Comparison of ENCODE assay signal across 28 cellular contexts in the genomic region with DNA sequence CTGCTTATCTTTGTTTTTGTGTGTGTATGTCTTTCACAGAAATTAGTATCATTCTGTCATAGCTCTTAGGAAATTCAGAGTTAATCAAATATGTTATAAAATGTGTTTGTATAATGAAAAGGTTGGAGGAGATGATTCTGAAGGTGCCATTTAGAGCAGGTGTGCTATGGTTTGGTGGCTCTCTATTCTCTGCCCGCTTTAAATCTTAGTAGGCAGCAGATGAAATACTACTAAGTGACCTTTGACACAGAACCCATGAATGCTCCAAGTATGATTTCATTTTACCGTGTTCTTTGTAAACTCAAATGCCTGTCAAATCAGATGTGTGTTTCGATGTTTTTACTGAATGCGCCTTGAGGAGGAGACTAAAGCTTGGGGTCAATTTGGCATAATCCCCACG. TPM values are rescaled to one million over a fixed set of nuclear protein-coding genes. Genes with fewer than 3 reads are reported as not detected.
DNase-seq lines count a peak whose midpoint lies in the region; ATAC-seq, FAIRE-seq and TF ChIP-seq lines count a peak whose summit lies in the region.
"Had no signal": no experiment of that assay in that cellular context is flagged by ENCODE, and none has a peak within 500 bp of the region (broad histone marks: within the 10 kb centered on the region; RNA-seq: fewer than 3 reads in every experiment).

No MANE protein-coding gene starts in this region.

- TF ChIP-seq CTCF in brain (conservative IDR thresholded peaks at IDR 0.05) (no peak), Peyer's patch (IDR thresholded peaks at IDR 0.05) (no peak)

- no peaks in the 10 kb centered on the region for H3K27me3 Mint-ChIP-seq in activated CD8-positive, alpha-beta memory T cell treated with anti-CD3 and anti-CD28 coated beads, Interleukin-2, amount 10 ng/mL, durations not matched to agents 7 days and 5 days
- no peaks in the 10 kb centered on the region for H3K27me3 Mint-ChIP-seq in brain
- H3K27me3 Mint-ChIP-seq: T-helper 17 cell had no signal

- H3K9me3 Mint-ChIP-seq in activated CD8-positive, alpha-beta memory T cell treated with anti-CD3 and anti-CD28 coated beads, Interleukin-2, amount 10 ng/mL, durations not matched to agents 7 days and 5 days (ENCODE audit: low read depth), result no peaks in the 10 kb centered on the region
- H3K9me3 Mint-ChIP-seq in brain, result peaks cover 0 to 3% (median 0%) of the 10 kb centered on the region in 5 experiments
- H3K9me3 Mint-ChIP-seq: CD14-positive monocyte, immature natural killer cell, WTC11 had no signal

- CTCF ChIA-PET in activated CD8-positive, alpha-beta memory T cell treated with anti-CD3 and anti-CD28 coated beads, Interleukin-2, amount 10 ng/mL, durations not matched to agents 7 days and 5 days (lab: Charles Lee), result interaction anchor here (0.7 to 0.9 kb wide), 2 partner anchors 22 to 617 kb away, joined by 3 read pairs; no protein-coding TSS in a partner anchor
- CTCF ChIA-PET in HEK293T (lab: Yijun Ruan, JAX), result no interaction called here

- H3K4me3 Mint-ChIP-seq in activated CD8-positive, alpha-beta memory T cell treated with anti-CD3 and anti-CD28 coated beads, Interleukin-2, amount 10 ng/mL, durations not matched to agents 7 days and 5 days, result no peak overlapping the region
- H3K4me3 Mint-ChIP-seq in brain, result peak overlapping the region in 2 of 5 experiments; percentile 23 to 65
- H3K4me3 Mint-ChIP-seq: CD14-positive monocyte, immature natural killer cell, T-helper 17 cell, WTC11 had no signal

- H3K27me3 ChIP-seq in skeletal muscle satellite cell (ENCODE audit: control insufficient read depth, insufficient read depth, low read length), result no peaks in the 10 kb centered on the region
- no peaks in the 10 kb centered on the region for H3K27me3 ChIP-seq in Peyer's patch
- H3K27me3 ChIP-seq: brain microvascular endothelial cell, heart right ventricle, ovary, SJSA1 had no signal

- no peak overlapping the region for H3K4me3 ChIP-seq in skeletal muscle satellite cell (ENCODE audit: low read length)
- no peak overlapping the region for H3K4me3 ChIP-seq in Peyer's patch
- H3K4me3 ChIP-seq: coronary artery, heart right ventricle, lower lobe of right lung, ovary, SJSA1 had no signal

- H3K4me1 ChIP-seq in skeletal muscle satellite cell (ENCODE audit: control insufficient read depth, insufficient read depth, low read length) (peaks cover 28% of the 10 kb centered on the region), Peyer's patch (no peaks in the 10 kb centered on the region)
- H3K4me1 ChIP-seq: SJSA1 had no signal

- no peak for DNase-seq in activated CD8-positive, alpha-beta memory T cell treated with anti-CD3 and anti-CD28 coated beads, Interleukin-2, amount 10 ng/mL, durations not matched to agents 7 days and 5 days
- DNase-seq in activated CD8-positive, alpha-beta memory T cell treated with anti-CD3 and anti-CD28 coated beads, Interleukin-2, amount 50 U/mL, for 48 hours, result no peak
- DNase-seq in H54 (ENCODE audit: insufficient read length, low spot score) (no peak), Peyer's patch (no peak), HEK293T (ENCODE audit: extremely low spot score) (no peak), RPMI8226 (no peak)
- DNase-seq: activated naive CD4-positive, alpha-beta T cell treated with anti-CD3 and anti-CD28 coated beads, Interleukin-2, amount 50 U/mL, for 16 hours; brain microvascular endothelial cell; DMS153; GDM1; H7; heart right ventricle; immature natural killer cell; IMR-90; lower lobe of right lung; MM.1S; NCI-H774; ovary; stimulated activated CD4-positive, alpha-beta T cell treated with anti-CD3 and anti-CD28 coated beads, Interleukin-2, amount 100 ng/mL, for 24 hours; T-helper 17 cell had no signal

- H3K9me3 ChIP-seq in skeletal muscle satellite cell (replicated peaks; ENCODE audit: low read length) (no peaks in the 10 kb centered on the region), Peyer's patch (no peaks in the 10 kb centered on the region)
- H3K9me3 ChIP-seq: heart right ventricle, lower lobe of right lung, ovary, SJSA1 had no signal

- peak overlapping the region; percentile 7 for H3K4me2 ChIP-seq in skeletal muscle satellite cell (ENCODE audit: low read length)

- peak overlapping the region; percentile 37 for H3K27ac Mint-ChIP-seq in activated CD8-positive, alpha-beta memory T cell treated with anti-CD3 and anti-CD28 coated beads, Interleukin-2, amount 10 ng/mL, durations not matched to agents 7 days and 5 days
- H3K27ac Mint-ChIP-seq in brain, result peak overlapping the region in 4 of 5 experiments; percentile 34 to 71 (median 40)
- H3K27ac Mint-ChIP-seq: CD14-positive monocyte, T-helper 17 cell, WTC11 had no signal

- peaks cover 30% of the 10 kb centered on the region for H3K4me1 Mint-ChIP-seq in activated CD8-positive, alpha-beta memory T cell treated with anti-CD3 and anti-CD28 coated beads, Interleukin-2, amount 10 ng/mL, durations not matched to agents 7 days and 5 days
- peaks cover 40% of the 10 kb centered on the region for H3K4me1 Mint-ChIP-seq in brain

- H3K36me3 ChIP-seq in skeletal muscle satellite cell (ENCODE audit: insufficient read depth, low read length), result peaks cover 2% of the 10 kb centered on the region
- no peaks in the 10 kb centered on the region for H3K36me3 ChIP-seq in Peyer's patch
- H3K36me3 ChIP-seq: brain microvascular endothelial cell, lower lobe of right lung, ovary, SJSA1 had no signal

- POLR2A ChIA-PET in HEK293T (lab: Yijun Ruan, JAX), result no interaction called here

- TF ChIP-seq POLR2A in H54 (IDR thresholded peaks at IDR 0.05; ENCODE audit: low read depth, low read length) (no peak), Peyer's patch (IDR thresholded peaks at IDR 0.05) (no peak)

- no peak overlapping the region for H3K9ac ChIP-seq in skeletal muscle satellite cell (ENCODE audit: low read depth, low read length)

- H3K36me3 Mint-ChIP-seq in activated CD8-positive, alpha-beta memory T cell treated with anti-CD3 and anti-CD28 coated beads, Interleukin-2, amount 10 ng/mL, durations not matched to agents 7 days and 5 days, result peaks cover 4% of the 10 kb centered on the region
- H3K36me3 Mint-ChIP-seq in brain, result peaks cover 4% of the 10 kb centered on the region
- H3K36me3 Mint-ChIP-seq: CD14-positive monocyte, immature natural killer cell, WTC11 had no signal

- no peak overlapping the region for H3K27ac ChIP-seq in Peyer's patch
- H3K27ac ChIP-seq: brain microvascular endothelial cell, coronary artery, lower lobe of right lung, ovary, SJSA1 had no signal

- ATAC-seq in activated CD8-positive, alpha-beta memory T cell treated with anti-CD3 and anti-CD28 coated beads, Interleukin-2, amount 10 ng/mL, durations not matched to agents 7 days and 5 days, result no peak
- ATAC-seq: lower lobe of right lung, T-helper 17 cell, WTC11 had no signal

- peak; percentile 65 for FAIRE-seq in H54 (lab: Jason Lieb, UNC)
- FAIRE-seq: GM12891, urothelium cell line had no signal

TF ChIP-seq in HEK293T, 16 proteins besides CTCF, POLR2A, EP300 and RAD21:
- TF ChIP-seq FOXA1 (IDR thresholded peaks at IDR 0.05) (no peak), CTBP1 (IDR thresholded peaks at IDR 0.05; ENCODE audit: borderline replicate concordance) (no peak)

RNA-seq across cellular contexts. Expression of a gene that starts 24.5 kb away (rescaled TPM):
- total RNA-seq in activated CD8-positive, alpha-beta memory T cell treated with anti-CD3 and anti-CD28 coated beads, Interleukin-2, amount 10 ng/mL, durations not matched to agents 7 days and 5 days, result 10 to 100 TPM; 48.9 to 57.0 TPM
- 9.6 TPM for polyA plus RNA-seq in brain (ENCODE audit: insufficient read depth, low read depth, low replicate concordance)
- 58.8 and 80.6 TPM in 2 replicates for total RNA-seq in skeletal muscle satellite cell (2012; rRNA removed)
- total RNA-seq in Peyer's patch, result 10 to 100 TPM in 3 of 4 donors, 1 to 10 TPM in 1; 6.1 to 75.9 (median 16.8) TPM
